25 cellular contexts compared by ENCODE assay signal in genomic region chr20:63744574-63745423, GRCh38. TPM values are rescaled to one million over a fixed set of nuclear protein-coding genes. Genes with fewer than 3 reads are reported as not detected.
A peak's percentile ranks its signal among the peaks of the same experiment; 100 is the strongest.
DNase-seq lines count a peak whose midpoint lies in the region; ATAC-seq, FAIRE-seq and TF ChIP-seq lines count a peak whose summit lies in the region.
"Had no signal": no experiment of that assay in that cellular context is flagged by ENCODE, and none has a peak within 500 bp of the region (broad histone marks: within the 10 kb centered on the region; RNA-seq: fewer than 3 reads in every experiment).

No MANE protein-coding gene starts in this region.

- no peaks in the 10 kb centered on the region for H3K9me3 Mint-ChIP-seq in MCF 10A (ENCODE audit: unreplicated experiment)
- H3K9me3 Mint-ChIP-seq: activated naive CD8-positive, alpha-beta T cell treated with anti-CD3 and anti-CD28 coated beads, Interleukin-2, amount 50 U/mL, for 24 hours had no signal

- H3K4me1 Mint-ChIP-seq in MCF 10A (ENCODE audit: insufficient read depth, unreplicated experiment): no peaks in the 10 kb centered on the region
- H3K4me1 Mint-ChIP-seq: activated naive CD8-positive, alpha-beta T cell treated with anti-CD3 and anti-CD28 coated beads, Interleukin-2, amount 50 U/mL, for 24 hours had no signal

- TF ChIP-seq RAD21 in HepG2 (CRISPR knock-in tag; IDR thresholded peaks at IDR 0.05): peak; percentile 15; the same call in 1 of the 2 replicates

- H3K27me3 ChIP-seq in left ventricle myocardium inferior (ENCODE audit: low read depth) (no peaks in the 10 kb centered on the region), adipocyte (replicated peaks; ENCODE audit: control insufficient read depth, insufficient read depth, low read length) (no peaks in the 10 kb centered on the region), HepG2 (ENCODE audit: control insufficient read depth in 1 of 2, insufficient read depth in 2 of 2, low read length in 2 of 2) (no peaks in the 10 kb centered on the region)
- H3K27me3 ChIP-seq: foreskin keratinocyte, ovary had no signal

- no peaks in the 10 kb centered on the region for H4K20me1 ChIP-seq in HepG2 (ENCODE audit: insufficient read depth, low read length)

- TF ChIP-seq CTCF in left ventricle myocardium inferior (IDR thresholded peaks at IDR 0.05; ENCODE audit: borderline replicate concordance) (no peak), HepG2 (CRISPR knock-in tag; IDR thresholded peaks at IDR 0.05) (peak; percentile 12; the same call in 1 of the 2 replicates), MCF 10A (IDR thresholded peaks at IDR 0.05; ENCODE audit: unreplicated experiment) (no peak)

- no peaks in the 10 kb centered on the region for H3K27me3 Mint-ChIP-seq in MCF 10A (ENCODE audit: insufficient read depth, unreplicated experiment)
- H3K27me3 Mint-ChIP-seq: activated naive CD8-positive, alpha-beta T cell treated with anti-CD3 and anti-CD28 coated beads, Interleukin-2, amount 50 U/mL, for 24 hours had no signal

- no peak overlapping the region for H3K4me3 Mint-ChIP-seq in MCF 10A (ENCODE audit: unreplicated experiment)
- H3K4me3 Mint-ChIP-seq: activated naive CD8-positive, alpha-beta T cell treated with anti-CD3 and anti-CD28 coated beads, Interleukin-2, amount 50 U/mL, for 24 hours had no signal

- peaks cover 11% of the 10 kb centered on the region for H3K79me2 ChIP-seq in HepG2 (ENCODE audit: insufficient read depth, low read length)

- POLR2A ChIA-PET in HepG2 (lab: Yijun Ruan, JAX) (interaction anchor here (0.9 to 2.7 kb wide), 9 partner anchors 11 to 212 kb away, joined by 3 to 9 read pairs (median 5); partner anchors contain the start of genes ARFRP1, STMN3, TPD52L2 and UCKL1), MCF 10A (lab: Yijun Ruan, JAX) (interaction anchor here (0.7 to 2.1 kb wide), 9 partner anchors 9 to 121 kb away, joined by 3 to 9 read pairs (median 5); partner anchors contain the start of genes ARFRP1 and ZGPAT)

- H3K9ac ChIP-seq in adipocyte (ENCODE audit: low read length) (peak overlapping the region; percentile 71), HepG2 (ENCODE audit: insufficient read depth, low read depth, low read length) (peak overlapping the region; percentile 43)

- DNase-seq in left ventricle myocardium inferior (no peak), left cardiac atrium (no peak), adipocyte (ENCODE audit: low read depth) (no peak), HepG2 (ENCODE audit: low spot score) (peak; percentile 53), AG08395 (ENCODE audit: low spot score) (no peak), MCF 10A (ENCODE audit: unreplicated experiment) (no peak)
- no peak for DNase-seq in activated CD4-positive, alpha-beta T cell treated with anti-CD3 and anti-CD28 coated beads for 1 hour
- no peak for DNase-seq in effector CD4-positive, alpha-beta T cell
- DNase-seq: ACHN; activated CD4-positive, CD25-positive, alpha-beta regulatory T cell treated with anti-CD3 and anti-CD28 coated beads, Interleukin-2, amount 50 U/mL, for 72 hours; activated naive CD8-positive, alpha-beta T cell treated with anti-CD3 and anti-CD28 coated beads, Interleukin-2, amount 50 U/mL, for 24 hours; erythroblast; foreskin keratinocyte; hypothalamus; islet precursor cell; NCI-H1417 treated with DMSO at 0.1 percent for 48 hours; NCI-H510A treated with DMSO at 0.1 percent for 48 hours; RPMI8226; stimulated activated CD8-positive, alpha-beta memory T cell treated with anti-CD3 and anti-CD28 coated beads, Interleukin-4, amount 100 ng/mL, for 48 hours had no signal

- intact Hi-C loops in left ventricle myocardium inferior (cut with micrococcal nuclease) (no loop called here), left cardiac atrium (cut with DNase I) (no loop called here), HepG2 (cut with micrococcal nuclease; ENCODE audit: unreplicated experiment) (loop anchor here (10.0 kb wide), 1 partner anchor 120 kb away; the partner anchor contains the start of genes ABHD16B and TPD52L2), MCF 10A (cut with micrococcal nuclease) (no loop called here)

- no peak overlapping the region for H3K27ac Mint-ChIP-seq in MCF 10A (ENCODE audit: low read depth, unreplicated experiment)
- H3K27ac Mint-ChIP-seq: activated naive CD8-positive, alpha-beta T cell treated with anti-CD3 and anti-CD28 coated beads, Interleukin-2, amount 50 U/mL, for 24 hours had no signal

- TF ChIP-seq EP300 in HepG2 (IDR thresholded peaks at IDR 0.05; ENCODE audit: low read depth in 2 of 2, low read length in 2 of 2) (peak in 1 of 2 experiments; percentile 21; a peak in 1 of 4 replicates), HepG2 (CRISPR knock-in tag; IDR thresholded peaks at IDR 0.05; ENCODE audit: borderline replicate concordance) (0 out of 2 replicates have a peak, but pooled peaks have one; percentile 11)

- in situ Hi-C loops in HepG2 (cut with HindIII; ENCODE audit: extremely low pct_ligation_motif_present, low pct_unique_long_range_greater_than_20kb): loop anchor here (5.0 kb wide), 1 partner anchor 37 kb away; the partner anchor contains the start of genes ARFRP1 and ZGPAT

- BruUV-seq in HepG2 (replicated peaks; lab: Mats Ljungman, UMichigan) (no TSS peak), MCF 10A (replicated peaks; lab: Mats Ljungman, UMichigan) (no TSS peak)

- TF ChIP-seq POLR2A in HepG2 (IDR thresholded peaks at IDR 0.05; ENCODE audit: insufficient read depth in 1 of 2, low read depth in 2 of 2, low read length in 2 of 2): peak in 1 of 2 experiments; percentile 23; a peak in 1 of 4 replicates

- FAIRE-seq in HepG2 (lab: Jason Lieb, UNC): peak; percentile 21
- FAIRE-seq: GM12892, H54, urothelium cell line had no signal

- 26% methylated on average over 22 of the region's 25 CpGs for WGBS in HepG2 (ENCODE audit: low lambda C conversion rate)

- H3K27ac ChIP-seq in left ventricle myocardium inferior (replicated peaks): peak overlapping the region; percentile 8
- H3K27ac ChIP-seq in HepG2 (ENCODE audit: extremely low read length, insufficient read depth, low read length): peak overlapping the region; percentile 49
- H3K27ac ChIP-seq: C4-2B, foreskin keratinocyte had no signal

- H3K4me1 ChIP-seq in left ventricle myocardium inferior (peaks cover 39% of the 10 kb centered on the region), adipocyte (ENCODE audit: control insufficient read depth, insufficient read depth, low read length) (peaks cover 14% of the 10 kb centered on the region), HepG2 (ENCODE audit: insufficient read depth, low read length) (peaks cover 76% of the 10 kb centered on the region)
- H3K4me1 ChIP-seq: foreskin keratinocyte had no signal

- peaks cover 27% of the 10 kb centered on the region for H3K36me3 Mint-ChIP-seq in MCF 10A (ENCODE audit: insufficient read depth, unreplicated experiment)

- H3K4me2 ChIP-seq in HepG2 (ENCODE audit: low read depth, low read length): peak overlapping the region; percentile 77

- no peak overlapping the region for H2AFZ ChIP-seq in HepG2 (ENCODE audit: low read length)

- H3K9me3 ChIP-seq in left ventricle myocardium inferior (replicated peaks): no peaks in the 10 kb centered on the region
- no peaks in the 10 kb centered on the region for H3K9me3 ChIP-seq in adipocyte (ENCODE audit: control insufficient read depth, low read length)
- no peaks in the 10 kb centered on the region for H3K9me3 ChIP-seq in HepG2 (ENCODE audit: low read length)
- H3K9me3 ChIP-seq: ovary had no signal

- ATAC-seq in left cardiac atrium (no peak), HepG2 (peak; percentile 1)
- ATAC-seq: activated naive CD8-positive, alpha-beta T cell treated with anti-CD3 and anti-CD28 coated beads, Interleukin-2, amount 50 U/mL, for 24 hours; foreskin keratinocyte; right cardiac atrium had no signal

- H3K4me3 ChIP-seq in left ventricle myocardium inferior: no peak overlapping the region
- peak overlapping the region; percentile 73 for H3K4me3 ChIP-seq in adipocyte (ENCODE audit: low read length)
- H3K4me3 ChIP-seq in HepG2 (replicated peaks in 1 of 3; ENCODE audit: insufficient read depth in 1 of 3, low read depth in 2 of 3, low read length in 3 of 3): peak overlapping the region; percentile 3 to 55 (median 29); a peak in 3 of 6 replicates
- H3K4me3 ChIP-seq: ovary had no signal

- H3K36me3 ChIP-seq in left ventricle myocardium inferior (peaks cover 54% of the 10 kb centered on the region), adipocyte (ENCODE audit: control insufficient read depth, insufficient read depth, low read length, severe bottlenecking) (peaks cover 18% of the 10 kb centered on the region), HepG2 (replicated peaks in 1 of 2; ENCODE audit: control insufficient read depth in 1 of 2, insufficient read depth in 2 of 2, low read length in 2 of 2) (peaks cover 17 to 27% of the 10 kb centered on the region in 2 experiments)
- H3K36me3 ChIP-seq: ovary had no signal

- CTCF ChIA-PET in HepG2 (lab: Yijun Ruan, JAX; ENCODE audit: low intra/inter-chr PET ratio, low total read pairs) (interaction anchor here (0.6 kb wide), 1 partner anchor 32 kb away, joined by 3 read pairs; no protein-coding TSS in a partner anchor), MCF 10A (lab: Yijun Ruan, JAX) (interaction anchor here (0.8 kb wide), 1 partner anchor 37 kb away, joined by 3 read pairs; the partner anchor contains the start of genes ARFRP1 and ZGPAT)

RNA-seq across cellular contexts. Expression of gene SLC2A4RG, which starts 5.2 kb away (rescaled TPM):
- total RNA-seq in left ventricle myocardium inferior: 79.2 TPM
- 10 to 100 TPM; 47.9 to 71.0 TPM for total RNA-seq in left cardiac atrium
- 47.4 and 91.4 TPM in 2 replicates for total RNA-seq in HepG2 (2016; rRNA removed; fragmentation: Illumina TruSeq; extraction: Trizol)
- total RNA-seq in HepG2 (2016; cell fraction: cytosol; rRNA removed; fragmentation: Illumina TruSeq; extraction: Trizol; ENCODE audit: low read depth): 129 and 134 TPM in 2 replicates
- total RNA-seq in HepG2 (2016; cell fraction: insoluble cytoplasmic fraction; rRNA removed; fragmentation: Illumina TruSeq; extraction: Trizol): 39.6 and 94.5 TPM in 2 replicates
- 171 and 186 TPM in 2 replicates for total RNA-seq in HepG2 (2016; cell fraction: membrane; rRNA removed; fragmentation: Illumina TruSeq; extraction: Trizol)
- total RNA-seq in HepG2 (2016; cell fraction: nucleus; rRNA removed; fragmentation: Illumina TruSeq; extraction: Trizol): 92.1 and 130 TPM in 2 replicates
- polyA plus RNA-seq in HepG2 (2011; rRNA removed): 95.9 and 105 TPM in 2 replicates
- polyA plus RNA-seq in HepG2 (2011; cell fraction: cytosol; rRNA removed): 36.7 and 62.3 TPM in 2 replicates
- 581 and 754 TPM in 2 replicates for polyA plus RNA-seq in HepG2 (2011; cell fraction: nucleus; rRNA removed)
- polyA plus RNA-seq in HepG2 (2012): 65.4 and 92.2 TPM in 2 replicates
- 354 and 372 TPM in 2 replicates for polyA plus RNA-seq in HepG2 (2016; cell fraction: cytosol; fragmentation: Illumina TruSeq; extraction: Trizol; ENCODE audit: low read depth)
- 107 and 130 TPM in 2 replicates for polyA plus RNA-seq in HepG2 (2016; cell fraction: insoluble cytoplasmic fraction; fragmentation: Illumina TruSeq; extraction: Trizol; ENCODE audit: low read depth)
- polyA plus RNA-seq in HepG2 (2016; cell fraction: membrane; fragmentation: Illumina TruSeq; extraction: Trizol; ENCODE audit: low read depth): 352 and 381 TPM in 2 replicates
- polyA plus RNA-seq in HepG2 (2016; cell fraction: nucleus; fragmentation: Illumina TruSeq; extraction: Trizol; ENCODE audit: insufficient read depth, low read depth): 510 and 535 TPM in 2 replicates
- 23.9 and 51.3 TPM in 2 replicates for polyA minus RNA-seq in HepG2 (2011; rRNA and poly(A)+ RNA removed; ENCODE audit: low replicate concordance)
- polyA minus RNA-seq in HepG2 (2011; cell fraction: cytosol; rRNA and poly(A)+ RNA removed): 24.3 and 27.0 TPM in 2 replicates
- 61.3 and 75.8 TPM in 2 replicates for polyA minus RNA-seq in HepG2 (2011; cell fraction: nucleus; rRNA and poly(A)+ RNA removed)
- total RNA-seq in MCF 10A (2022): 85.0 and 105 TPM in 2 replicates

RNA-seq across cellular contexts. Expression of gene LIME1, which starts 8.3 kb away (rescaled TPM):
- total RNA-seq in left ventricle myocardium inferior (3.4 TPM), left cardiac atrium (1 to 10 TPM; 3.6 to 3.7 TPM), HepG2 (2016; rRNA removed; fragmentation: Illumina TruSeq; extraction: Trizol) (51.5 and 61.5 TPM in 2 replicates), MCF 10A (2022) (10.1 and 16.0 TPM in 2 replicates)
- 59.8 and 81.2 TPM in 2 replicates for total RNA-seq in HepG2 (2016; cell fraction: cytosol; rRNA removed; fragmentation: Illumina TruSeq; extraction: Trizol; ENCODE audit: low read depth)
- 46.5 and 57.9 TPM in 2 replicates for total RNA-seq in HepG2 (2016; cell fraction: insoluble cytoplasmic fraction; rRNA removed; fragmentation: Illumina TruSeq; extraction: Trizol)
- 59.4 and 77.4 TPM in 2 replicates for total RNA-seq in HepG2 (2016; cell fraction: membrane; rRNA removed; fragmentation: Illumina TruSeq; extraction: Trizol)
- 31.7 and 32.4 TPM in 2 replicates for total RNA-seq in HepG2 (2016; cell fraction: nucleus; rRNA removed; fragmentation: Illumina TruSeq; extraction: Trizol)
- 13.0 and 23.5 TPM in 2 replicates for polyA plus RNA-seq in HepG2 (2011; rRNA removed)
- 20.4 and 43.4 TPM in 2 replicates for polyA plus RNA-seq in HepG2 (2011; cell fraction: cytosol; rRNA removed)
- 145 and 202 TPM in 2 replicates for polyA plus RNA-seq in HepG2 (2011; cell fraction: nucleus; rRNA removed)
- polyA plus RNA-seq in HepG2 (2012): 14.6 and 20.3 TPM in 2 replicates
- polyA plus RNA-seq in HepG2 (2016; cell fraction: cytosol; fragmentation: Illumina TruSeq; extraction: Trizol; ENCODE audit: low read depth): 90.7 and 108 TPM in 2 replicates
- polyA plus RNA-seq in HepG2 (2016; cell fraction: insoluble cytoplasmic fraction; fragmentation: Illumina TruSeq; extraction: Trizol; ENCODE audit: low read depth): 72.4 and 82.2 TPM in 2 replicates
- 75.9 and 77.5 TPM in 2 replicates for polyA plus RNA-seq in HepG2 (2016; cell fraction: membrane; fragmentation: Illumina TruSeq; extraction: Trizol; ENCODE audit: low read depth)
- 89.9 and 96.0 TPM in 2 replicates for polyA plus RNA-seq in HepG2 (2016; cell fraction: nucleus; fragmentation: Illumina TruSeq; extraction: Trizol; ENCODE audit: insufficient read depth, low read depth)
- polyA minus RNA-seq in HepG2 (2011; rRNA and poly(A)+ RNA removed; ENCODE audit: low replicate concordance): 2.1 and 20.3 TPM in 2 replicates
- polyA minus RNA-seq in HepG2 (2011; cell fraction: cytosol; rRNA and poly(A)+ RNA removed): 22.2 and 31.7 TPM in 2 replicates
- 13.2 and 15.8 TPM in 2 replicates for polyA minus RNA-seq in HepG2 (2011; cell fraction: nucleus; rRNA and poly(A)+ RNA removed)

RNA-seq across cellular contexts. Expression of gene ZGPAT, which starts 37.0 kb away (rescaled TPM):
- total RNA-seq in left ventricle myocardium inferior (15.8 TPM), left cardiac atrium (10 to 100 TPM; 16.4 to 18.6 TPM), HepG2 (2016; rRNA removed; fragmentation: Illumina TruSeq; extraction: Trizol) (40.2 and 41.9 TPM in 2 replicates), MCF 10A (2022) (19.5 and 22.2 TPM in 2 replicates)
- 34.8 and 37.0 TPM in 2 replicates for total RNA-seq in HepG2 (2016; cell fraction: cytosol; rRNA removed; fragmentation: Illumina TruSeq; extraction: Trizol; ENCODE audit: low read depth)
- total RNA-seq in HepG2 (2016; cell fraction: insoluble cytoplasmic fraction; rRNA removed; fragmentation: Illumina TruSeq; extraction: Trizol): 37.7 and 46.6 TPM in 2 replicates
- 18.3 and 22.0 TPM in 2 replicates for total RNA-seq in HepG2 (2016; cell fraction: membrane; rRNA removed; fragmentation: Illumina TruSeq; extraction: Trizol)
- total RNA-seq in HepG2 (2016; cell fraction: nucleus; rRNA removed; fragmentation: Illumina TruSeq; extraction: Trizol): 23.9 and 24.8 TPM in 2 replicates
- polyA plus RNA-seq in HepG2 (2011; rRNA removed): 23.0 and 32.8 TPM in 2 replicates
- 17.1 and 24.8 TPM in 2 replicates for polyA plus RNA-seq in HepG2 (2011; cell fraction: cytosol; rRNA removed)
- polyA plus RNA-seq in HepG2 (2011; cell fraction: nucleus; rRNA removed): 93.0 and 104 TPM in 2 replicates
- 16.8 and 17.7 TPM in 2 replicates for polyA plus RNA-seq in HepG2 (2012)
- 4.5 and 5.1 TPM in 2 replicates for polyA plus RNA-seq in HepG2 (2016; cell fraction: cytosol; fragmentation: Illumina TruSeq; extraction: Trizol; ENCODE audit: low read depth)
- 36.0 and 43.8 TPM in 2 replicates for polyA plus RNA-seq in HepG2 (2016; cell fraction: insoluble cytoplasmic fraction; fragmentation: Illumina TruSeq; extraction: Trizol; ENCODE audit: low read depth)
- 9.1 and 10.0 TPM in 2 replicates for polyA plus RNA-seq in HepG2 (2016; cell fraction: membrane; fragmentation: Illumina TruSeq; extraction: Trizol; ENCODE audit: low read depth)
- 70.9 and 80.9 TPM in 2 replicates for polyA plus RNA-seq in HepG2 (2016; cell fraction: nucleus; fragmentation: Illumina TruSeq; extraction: Trizol; ENCODE audit: insufficient read depth, low read depth)
- 12.8 and 40.1 TPM in 2 replicates for polyA minus RNA-seq in HepG2 (2011; rRNA and poly(A)+ RNA removed; ENCODE audit: low replicate concordance)
- 9.3 and 9.5 TPM in 2 replicates for polyA minus RNA-seq in HepG2 (2011; cell fraction: cytosol; rRNA and poly(A)+ RNA removed)
- polyA minus RNA-seq in HepG2 (2011; cell fraction: nucleus; rRNA and poly(A)+ RNA removed): 13.8 and 15.9 TPM in 2 replicates

RNA-seq across cellular contexts. Expression of gene ARFRP1, which starts 37.0 kb away (rescaled TPM):
- total RNA-seq in left ventricle myocardium inferior (37.1 TPM), left cardiac atrium (10 to 100 TPM; 36.8 to 44.9 TPM), HepG2 (2016; rRNA removed; fragmentation: Illumina TruSeq; extraction: Trizol) (33.7 and 51.1 TPM in 2 replicates), MCF 10A (2022) (60.1 and 65.4 TPM in 2 replicates)
- total RNA-seq in HepG2 (2016; cell fraction: cytosol; rRNA removed; fragmentation: Illumina TruSeq; extraction: Trizol; ENCODE audit: low read depth): 9.6 and 11.5 TPM in 2 replicates
- total RNA-seq in HepG2 (2016; cell fraction: insoluble cytoplasmic fraction; rRNA removed; fragmentation: Illumina TruSeq; extraction: Trizol): 31.8 and 53.2 TPM in 2 replicates
- total RNA-seq in HepG2 (2016; cell fraction: membrane; rRNA removed; fragmentation: Illumina TruSeq; extraction: Trizol): 22.2 and 23.1 TPM in 2 replicates
- total RNA-seq in HepG2 (2016; cell fraction: nucleus; rRNA removed; fragmentation: Illumina TruSeq; extraction: Trizol): 37.5 and 46.0 TPM in 2 replicates
- polyA plus RNA-seq in HepG2 (2011; rRNA removed): 32.0 and 42.8 TPM in 2 replicates
- polyA plus RNA-seq in HepG2 (2011; cell fraction: cytosol; rRNA removed): 48.5 and 49.6 TPM in 2 replicates
- polyA plus RNA-seq in HepG2 (2011; cell fraction: nucleus; rRNA removed): 123 and 125 TPM in 2 replicates
- polyA plus RNA-seq in HepG2 (2012): 26.6 and 30.7 TPM in 2 replicates
- 8.8 and 9.1 TPM in 2 replicates for polyA plus RNA-seq in HepG2 (2016; cell fraction: cytosol; fragmentation: Illumina TruSeq; extraction: Trizol; ENCODE audit: low read depth)
- polyA plus RNA-seq in HepG2 (2016; cell fraction: insoluble cytoplasmic fraction; fragmentation: Illumina TruSeq; extraction: Trizol; ENCODE audit: low read depth): 30.0 and 34.6 TPM in 2 replicates
- 12.6 and 13.5 TPM in 2 replicates for polyA plus RNA-seq in HepG2 (2016; cell fraction: membrane; fragmentation: Illumina TruSeq; extraction: Trizol; ENCODE audit: low read depth)
- 86.0 and 91.0 TPM in 2 replicates for polyA plus RNA-seq in HepG2 (2016; cell fraction: nucleus; fragmentation: Illumina TruSeq; extraction: Trizol; ENCODE audit: insufficient read depth, low read depth)
- polyA minus RNA-seq in HepG2 (2011; rRNA and poly(A)+ RNA removed; ENCODE audit: low replicate concordance): 28.5 and 35.1 TPM in 2 replicates
- polyA minus RNA-seq in HepG2 (2011; cell fraction: cytosol; rRNA and poly(A)+ RNA removed): 10.4 and 12.4 TPM in 2 replicates
- 55.9 and 67.1 TPM in 2 replicates for polyA minus RNA-seq in HepG2 (2011; cell fraction: nucleus; rRNA and poly(A)+ RNA removed)

RNA-seq across cellular contexts. Expression of gene TNFRSF6B, which starts 48.3 kb away (rescaled TPM):
- total RNA-seq in left ventricle myocardium inferior: 0.27 TPM
- total RNA-seq in left cardiac atrium: 10 to 100 TPM in 1 of 2 donors, 1 to 10 TPM in 1; 1.4 to 10.1 TPM
- total RNA-seq in HepG2 (2016; rRNA removed; fragmentation: Illumina TruSeq; extraction: Trizol): not detected in 2 replicates
- not detected in 2 replicates for total RNA-seq in HepG2 (2016; cell fraction: cytosol; rRNA removed; fragmentation: Illumina TruSeq; extraction: Trizol; ENCODE audit: low read depth)
- not detected in 2 replicates for total RNA-seq in HepG2 (2016; cell fraction: insoluble cytoplasmic fraction; rRNA removed; fragmentation: Illumina TruSeq; extraction: Trizol)
- not detected in 2 replicates for total RNA-seq in HepG2 (2016; cell fraction: membrane; rRNA removed; fragmentation: Illumina TruSeq; extraction: Trizol)
- total RNA-seq in HepG2 (2016; cell fraction: nucleus; rRNA removed; fragmentation: Illumina TruSeq; extraction: Trizol): not detected in 2 replicates
- 0.24 and 0.86 TPM in 2 replicates for polyA plus RNA-seq in HepG2 (2011; rRNA removed)
- 0.45 and 1.3 TPM in 2 replicates for polyA plus RNA-seq in HepG2 (2011; cell fraction: cytosol; rRNA removed)
- polyA plus RNA-seq in HepG2 (2011; cell fraction: nucleus; rRNA removed): 22.5 and 36.0 TPM in 2 replicates
- polyA plus RNA-seq in HepG2 (2012): 0.55 TPM in 1 of 2 replicates, not detected in the other
- polyA plus RNA-seq in HepG2 (2016; cell fraction: cytosol; fragmentation: Illumina TruSeq; extraction: Trizol; ENCODE audit: low read depth): 0.45 and 0.48 TPM in 2 replicates
- 0.32 TPM in 1 of 2 replicates, not detected in the other for polyA plus RNA-seq in HepG2 (2016; cell fraction: insoluble cytoplasmic fraction; fragmentation: Illumina TruSeq; extraction: Trizol; ENCODE audit: low read depth)
- polyA plus RNA-seq in HepG2 (2016; cell fraction: membrane; fragmentation: Illumina TruSeq; extraction: Trizol; ENCODE audit: low read depth): 0.37 and 0.71 TPM in 2 replicates
- polyA plus RNA-seq in HepG2 (2016; cell fraction: nucleus; fragmentation: Illumina TruSeq; extraction: Trizol; ENCODE audit: insufficient read depth, low read depth): not detected in 2 replicates
- not detected in 2 replicates for polyA minus RNA-seq in HepG2 (2011; rRNA and poly(A)+ RNA removed; ENCODE audit: low replicate concordance)
- polyA minus RNA-seq in HepG2 (2011; cell fraction: cytosol; rRNA and poly(A)+ RNA removed): not detected in 2 replicates
- polyA minus RNA-seq in HepG2 (2011; cell fraction: nucleus; rRNA and poly(A)+ RNA removed): not detected in 2 replicates
- total RNA-seq in MCF 10A (2022): 12.3 and 24.4 TPM in 2 replicates
